ENCODE assay signal across 11 cellular contexts in the genomic region with DNA sequence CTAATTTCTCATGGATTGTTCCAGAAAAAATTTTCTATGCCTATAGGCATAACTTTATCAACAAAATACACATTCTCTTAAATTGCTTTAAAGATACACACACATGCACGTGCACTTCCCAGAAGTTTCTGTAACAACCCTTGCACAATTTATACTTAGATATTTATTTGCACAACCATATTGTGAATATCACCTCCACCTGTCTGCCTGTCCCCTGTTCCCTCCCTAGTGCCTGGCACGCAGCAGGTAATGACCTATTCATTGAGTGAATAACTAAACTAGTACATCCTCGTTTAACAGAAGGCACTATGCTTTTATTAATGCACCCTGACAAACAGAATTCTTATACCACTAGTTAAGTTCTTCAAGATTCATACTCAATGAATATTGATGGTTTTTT.
DNase-seq lines count a peak whose midpoint lies in the region; ATAC-seq and TF ChIP-seq lines count a peak whose summit lies in the region.
"Had no signal": no experiment of that assay in that cellular context is flagged by ENCODE, and none has a peak within 500 bp of the region (broad histone marks: within the 10 kb centered on the region; RNA-seq: fewer than 3 reads in every experiment).

No MANE protein-coding gene starts in this region.

- H3K9me3 ChIP-seq in breast epithelium (no peaks in the 10 kb centered on the region), thyroid gland (no peaks in the 10 kb centered on the region)

- peak overlapping the region in 1 of 2 donors; percentile 45 for H3K27ac ChIP-seq in breast epithelium
- peak overlapping the region; percentile 71 to 79 (median 74) for H3K27ac ChIP-seq in thyroid gland

- no peaks in the 10 kb centered on the region for H3K27me3 ChIP-seq in breast epithelium
- H3K27me3 ChIP-seq in thyroid gland, result no peaks in the 10 kb centered on the region

- BruUV-seq in MCF 10A (replicated peaks; lab: Mats Ljungman, UMichigan), result no TSS peak

- H3K36me3 ChIP-seq in breast epithelium (no peaks in the 10 kb centered on the region), thyroid gland (no peaks in the 10 kb centered on the region)

- H3K27me3 Mint-ChIP-seq in MCF 10A (ENCODE audit: insufficient read depth, unreplicated experiment), result no peaks in the 10 kb centered on the region
- H3K27me3 Mint-ChIP-seq in activated CD8-positive, alpha-beta T cell treated with anti-CD3 and anti-CD28 coated beads, Interleukin-2, amount 10 ng/mL, durations not matched to agents 7 days and 5 days (ENCODE audit: low read depth), result no peaks in the 10 kb centered on the region
- H3K27me3 Mint-ChIP-seq in mesothelial cell of epicardium (ENCODE audit: low read depth), result no peaks in the 10 kb centered on the region

- 83 to 84% methylated on average over 3 of the region's 3 CpGs for WGBS in thyroid gland, 2 donors

- peaks cover 6 to 15% of the 10 kb centered on the region in 2 donors for H3K4me1 ChIP-seq in breast epithelium
- H3K4me1 ChIP-seq in thyroid gland, result peaks cover 41 to 46% of the 10 kb centered on the region in 2 donors

- CTCF ChIA-PET in MCF 10A (lab: Yijun Ruan, JAX), result interaction anchor here (0.6 to 2.8 kb wide), 14 partner anchors 27 to 773 kb away, joined by 3 to 34 read pairs (median 4); no protein-coding TSS in a partner anchor
- CTCF ChIA-PET in activated CD8-positive, alpha-beta T cell treated with anti-CD3 and anti-CD28 coated beads, Interleukin-2, amount 10 ng/mL, durations not matched to agents 7 days and 5 days (lab: Charles Lee), result interaction anchor here (0.7 to 5.3 kb wide), 25 partner anchors 10 to 300 kb away, joined by 3 to 75 read pairs (median 5); no protein-coding TSS in a partner anchor

- H3K4me1 Mint-ChIP-seq in MCF 10A (ENCODE audit: insufficient read depth, unreplicated experiment) (peaks cover 38% of the 10 kb centered on the region), mesothelial cell of epicardium (peaks cover 45% of the 10 kb centered on the region)
- H3K4me1 Mint-ChIP-seq in activated CD8-positive, alpha-beta T cell treated with anti-CD3 and anti-CD28 coated beads, Interleukin-2, amount 10 ng/mL, durations not matched to agents 7 days and 5 days (ENCODE audit: low read depth), result peaks cover 76% of the 10 kb centered on the region

- H3K27ac Mint-ChIP-seq in MCF 10A (ENCODE audit: low read depth, unreplicated experiment) (peak overlapping the region; percentile 67), mesothelial cell of epicardium (peak overlapping the region; percentile 65)
- H3K27ac Mint-ChIP-seq in activated CD8-positive, alpha-beta T cell treated with anti-CD3 and anti-CD28 coated beads, Interleukin-2, amount 10 ng/mL, durations not matched to agents 7 days and 5 days, result peak overlapping the region; percentile 98

- H3K9me3 Mint-ChIP-seq in MCF 10A (ENCODE audit: unreplicated experiment) (no peaks in the 10 kb centered on the region), mesothelial cell of epicardium (no peaks in the 10 kb centered on the region)
- H3K9me3 Mint-ChIP-seq in activated CD8-positive, alpha-beta T cell treated with anti-CD3 and anti-CD28 coated beads, Interleukin-2, amount 10 ng/mL, durations not matched to agents 7 days and 5 days (ENCODE audit: insufficient read depth), result no peaks in the 10 kb centered on the region

- H3K4me3 ChIP-seq in breast epithelium (no peak overlapping the region), thyroid gland (replicated peaks in 1 of 3) (no peak overlapping the region)

- TF ChIP-seq POLR2A in breast epithelium (IDR thresholded peaks at IDR 0.05) (no peak), thyroid gland (IDR thresholded peaks at IDR 0.05) (no peak)

- H3K4me3 Mint-ChIP-seq in MCF 10A (ENCODE audit: unreplicated experiment), result no peak overlapping the region
- peak overlapping the region; percentile 81 for H3K4me3 Mint-ChIP-seq in activated CD8-positive, alpha-beta T cell treated with anti-CD3 and anti-CD28 coated beads, Interleukin-2, amount 10 ng/mL, durations not matched to agents 7 days and 5 days
- no peak overlapping the region for H3K4me3 Mint-ChIP-seq in mesothelial cell of epicardium

- POLR2A ChIA-PET in MCF 10A (lab: Yijun Ruan, JAX), result interaction anchor here (0.6 to 4.8 kb wide), 12 partner anchors 13 to 289 kb away, joined by 3 to 36 read pairs (median 4); no protein-coding TSS in a partner anchor
- POLR2A ChIA-PET in activated CD8-positive, alpha-beta T cell treated with anti-CD3 and anti-CD28 coated beads, Interleukin-2, amount 10 ng/mL, durations not matched to agents 7 days and 5 days (lab: Charles Lee), result interaction anchor here (0.5 to 2.7 kb wide), 18 partner anchors 13 to 279 kb away, joined by 3 to 39 read pairs (median 5); a partner anchor contains a TSS

- H3K36me3 Mint-ChIP-seq in MCF 10A (ENCODE audit: insufficient read depth, unreplicated experiment) (no peaks in the 10 kb centered on the region), mesothelial cell of epicardium (no peaks in the 10 kb centered on the region)
- no peaks in the 10 kb centered on the region for H3K36me3 Mint-ChIP-seq in activated CD8-positive, alpha-beta T cell treated with anti-CD3 and anti-CD28 coated beads, Interleukin-2, amount 10 ng/mL, durations not matched to agents 7 days and 5 days (ENCODE audit: low read depth)

- ATAC-seq in activated CD8-positive, alpha-beta T cell treated with anti-CD3 and anti-CD28 coated beads, Interleukin-2, amount 10 ng/mL, durations not matched to agents 7 days and 5 days, result no peak
- ATAC-seq in GM19463 (IDR thresholded peaks at IDR 0.05; ENCODE audit: unreplicated experiment) (no peak), HG02852 (IDR thresholded peaks at IDR 0.05; ENCODE audit: unreplicated experiment) (no peak), GM21619 (IDR thresholded peaks at IDR 0.05; ENCODE audit: unreplicated experiment) (no peak)
- ATAC-seq: activated CD4-positive, CD25-positive, alpha-beta regulatory T cell treated with anti-CD3 and anti-CD28 coated beads, Interleukin-2, amount 50 U/mL, for 24 hours had no signal

- no peak for TF ChIP-seq CTCF in MCF 10A (IDR thresholded peaks at IDR 0.05; ENCODE audit: unreplicated experiment)
- no peak for TF ChIP-seq CTCF in breast epithelium (IDR thresholded peaks at IDR 0.05)
- TF ChIP-seq CTCF in mesothelial cell of epicardium (IDR thresholded peaks at IDR 0.05; ENCODE audit: unreplicated experiment), result no peak
- no peak for TF ChIP-seq CTCF in thyroid gland (IDR thresholded peaks at IDR 0.05)

- DNase-seq in MCF 10A (ENCODE audit: unreplicated experiment) (no peak), breast epithelium (ENCODE audit: low spot score in 2 of 2) (no peak), mesothelial cell of epicardium (ENCODE audit: low spot score in 2 of 2, unreplicated experiment in 2 of 2) (no peak), thyroid gland (no peak)
- no peak for DNase-seq in activated CD8-positive, alpha-beta T cell treated with anti-CD3 and anti-CD28 coated beads, Interleukin-2, amount 10 ng/mL, durations not matched to agents 7 days and 5 days
- DNase-seq: amniotic stem cell, NCI-H1436 treated with DMSO at 0.1 percent for 48 hours had no signal

- intact Hi-C loops in MCF 10A (cut with micrococcal nuclease), result loop anchor here (2.0 kb wide), 1 partner anchor 249 kb away; no protein-coding TSS in a partner anchor
- intact Hi-C loops in breast epithelium (cut with DNase I; ENCODE audit: low total_unique reads), result no loop called here
- intact Hi-C loops in thyroid gland (cut with DNase I), result no loop called here
